In genomic region chr4:1763550-1764080, GRCh38 we compare ENCODE assay signal across 3 cellular contexts.
TF ChIP-seq lines count a peak whose summit lies in the region.

No MANE protein-coding gene starts in this region.

TF ChIP-seq in SK-N-SH, 30 proteins besides CTCF, POLR2A, EP300 and RAD21:
- no peak for TF ChIP-seq POLR2AphosphoS5 (IDR thresholded peaks at IDR 0.05; ENCODE audit: low read depth, low read length)
- no peak for TF ChIP-seq PBX3 (IDR thresholded peaks at IDR 0.05)

TF ChIP-seq in SK-N-SH treated with all-trans-retinoic acid at 6 μM for 48 hours, 23 proteins besides CTCF, POLR2A, EP300 and RAD21:
- TF ChIP-seq ISL1 (CRISPR knock-in tag; IDR thresholded peaks at IDR 0.05), result no peak
- no peak for TF ChIP-seq ZFP3 (CRISPR knock-in tag; IDR thresholded peaks at IDR 0.05)
- no peak for TF ChIP-seq CREB5 (CRISPR knock-in tag; IDR thresholded peaks at IDR 0.05; ENCODE audit: low read depth)
- TF ChIP-seq ZFP30 (CRISPR knock-in tag; IDR thresholded peaks at IDR 0.05), result no peak
- TF ChIP-seq TOX (CRISPR knock-in tag; IDR thresholded peaks at IDR 0.05; ENCODE audit: borderline replicate concordance), result no peak
- no peak for TF ChIP-seq ZNF565 (CRISPR knock-in tag; conservative IDR thresholded peaks at IDR 0.05; ENCODE audit: low read depth)
- TF ChIP-seq GLIS3 (CRISPR knock-in tag; IDR thresholded peaks at IDR 0.05), result no peak
- TF ChIP-seq ARNTL (CRISPR knock-in tag; IDR thresholded peaks at IDR 0.05; ENCODE audit: borderline replicate concordance, low read depth), result no peak
- no peak for TF ChIP-seq ZNF8 (CRISPR knock-in tag; IDR thresholded peaks at IDR 0.05)

TF ChIP-seq in HepG2, 621 proteins besides CTCF, POLR2A, EP300 and RAD21 (continues in another document):
- peak; percentile 58; the same call in 1 of the 2 replicates for TF ChIP-seq CSRNP1 (CRISPR knock-in tag; IDR thresholded peaks at IDR 0.05)
- peak; percentile 35; the same call in 1 of the 2 replicates for TF ChIP-seq ZNF605 (CRISPR knock-in tag; IDR thresholded peaks at IDR 0.05)
- peak; percentile 54; the same call in 1 of the 2 replicates for TF ChIP-seq UBTF (CRISPR knock-in tag; IDR thresholded peaks at IDR 0.05)
- TF ChIP-seq HMGXB4 (CRISPR knock-in tag; IDR thresholded peaks at IDR 0.05; ENCODE audit: borderline replicate concordance in 1 of 2, low read depth in 1 of 2), result peak; percentile 15 to 42; a peak in 1 of 4 replicates
- no peak for TF ChIP-seq REST (IDR thresholded peaks at IDR 0.05; ENCODE audit: borderline replicate concordance in 1 of 2, low read depth in 1 of 2, low read length in 2 of 2)
- TF ChIP-seq DRAP1 (CRISPR knock-in tag; IDR thresholded peaks at IDR 0.05), result no peak
- no peak for TF ChIP-seq HIVEP1 (CRISPR knock-in tag; IDR thresholded peaks at IDR 0.05)
- TF ChIP-seq ZNF430 (CRISPR knock-in tag; IDR thresholded peaks at IDR 0.05), result 0 out of 2 replicates have a peak, but pooled peaks have one; percentile 47
- 0 out of 2 replicates have a peak, but pooled peaks have one; percentile 21 for TF ChIP-seq BRD4 (CRISPR knock-in tag; IDR thresholded peaks at IDR 0.05)
- TF ChIP-seq KMT2B (CRISPR knock-in tag; IDR thresholded peaks at IDR 0.05), result 0 out of 2 replicates have a peak, but pooled peaks have one; percentile 19
- no peak for TF ChIP-seq ATF5 (CRISPR knock-in tag; IDR thresholded peaks at IDR 0.05; ENCODE audit: low read depth)
- peak; percentile 26; the same call in 1 of the 2 replicates for TF ChIP-seq KMT2A (CRISPR knock-in tag; IDR thresholded peaks at IDR 0.05)
- TF ChIP-seq ZBTB14 (CRISPR knock-in tag; IDR thresholded peaks at IDR 0.05), result no peak
- TF ChIP-seq AGO2 (optimal IDR thresholded peaks at IDR 0.05; ENCODE audit: low read depth, low read length), result peak; percentile 82
- peak; percentile 28; the same call in 1 of the 2 replicates for TF ChIP-seq TIGD3 (CRISPR knock-in tag; IDR thresholded peaks at IDR 0.05; ENCODE audit: borderline replicate concordance)
- peak; percentile 27 for TF ChIP-seq ZNF883 (CRISPR knock-in tag; IDR thresholded peaks at IDR 0.05; ENCODE audit: not compliant biosample characterization)
- TF ChIP-seq ZNF512B (CRISPR knock-in tag; IDR thresholded peaks at IDR 0.05; ENCODE audit: borderline replicate concordance), result no peak
- TF ChIP-seq BRF2 (CRISPR knock-in tag; IDR thresholded peaks at IDR 0.05), result no peak
- TF ChIP-seq MXD3 (CRISPR knock-in tag; IDR thresholded peaks at IDR 0.05), result peak; percentile 32
- TF ChIP-seq ZNF772 (CRISPR knock-in tag; IDR thresholded peaks at IDR 0.05), result no peak
- no peak for TF ChIP-seq HES4 (CRISPR knock-in tag; IDR thresholded peaks at IDR 0.05; ENCODE audit: borderline replicate concordance)
- no peak for TF ChIP-seq HNF1A (IDR thresholded peaks at IDR 0.05; ENCODE audit: low read depth)
- TF ChIP-seq HNF1A (CRISPR knock-in tag; IDR thresholded peaks at IDR 0.05; ENCODE audit: borderline replicate concordance), result no peak; the same call in 1 of the 2 replicates
